In the genomic region with DNA sequence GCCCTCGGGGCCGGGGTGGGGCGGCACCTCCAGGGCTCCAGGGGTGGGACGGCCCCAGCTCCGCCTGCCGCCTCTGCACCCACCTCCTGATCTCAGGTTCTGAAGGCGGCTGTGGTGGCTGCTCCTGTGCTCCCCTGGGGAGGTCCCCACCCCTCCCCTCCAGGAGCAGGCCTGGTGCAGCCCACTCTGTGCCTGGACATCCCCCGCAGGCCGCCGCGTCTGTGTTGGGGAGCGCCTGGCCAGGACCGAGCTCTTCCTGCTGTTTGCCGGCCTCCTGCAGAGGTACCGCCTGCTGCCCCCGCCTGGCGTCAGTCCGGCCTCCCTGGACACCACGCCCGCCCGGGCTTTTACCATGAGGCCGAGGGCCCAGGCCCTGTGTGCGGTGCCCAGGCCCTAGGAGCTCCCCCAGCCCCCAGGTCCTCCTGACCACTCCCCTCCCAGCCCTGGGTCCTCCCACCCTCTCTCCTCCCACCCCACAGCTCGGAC, we compare ENCODE assay signal across 1 cellular context.
TF ChIP-seq lines count a peak whose summit lies in the region.

No MANE protein-coding gene starts in this region.

TF ChIP-seq in H1, 55 proteins besides CTCF, POLR2A, EP300 and RAD21:
- TF ChIP-seq CEBPB (IDR thresholded peaks at IDR 0.05; ENCODE audit: low read depth, low read length), result no peak
- no peak for TF ChIP-seq RFX5 (IDR thresholded peaks at IDR 0.05; ENCODE audit: borderline replicate concordance, low read depth, low read length)
- TF ChIP-seq CREB1 (IDR thresholded peaks at IDR 0.05), result no peak
- no peak for TF ChIP-seq POU5F1 (IDR thresholded peaks at IDR 0.05; ENCODE audit: low read depth, low read length)
- TF ChIP-seq, protein P1, sequence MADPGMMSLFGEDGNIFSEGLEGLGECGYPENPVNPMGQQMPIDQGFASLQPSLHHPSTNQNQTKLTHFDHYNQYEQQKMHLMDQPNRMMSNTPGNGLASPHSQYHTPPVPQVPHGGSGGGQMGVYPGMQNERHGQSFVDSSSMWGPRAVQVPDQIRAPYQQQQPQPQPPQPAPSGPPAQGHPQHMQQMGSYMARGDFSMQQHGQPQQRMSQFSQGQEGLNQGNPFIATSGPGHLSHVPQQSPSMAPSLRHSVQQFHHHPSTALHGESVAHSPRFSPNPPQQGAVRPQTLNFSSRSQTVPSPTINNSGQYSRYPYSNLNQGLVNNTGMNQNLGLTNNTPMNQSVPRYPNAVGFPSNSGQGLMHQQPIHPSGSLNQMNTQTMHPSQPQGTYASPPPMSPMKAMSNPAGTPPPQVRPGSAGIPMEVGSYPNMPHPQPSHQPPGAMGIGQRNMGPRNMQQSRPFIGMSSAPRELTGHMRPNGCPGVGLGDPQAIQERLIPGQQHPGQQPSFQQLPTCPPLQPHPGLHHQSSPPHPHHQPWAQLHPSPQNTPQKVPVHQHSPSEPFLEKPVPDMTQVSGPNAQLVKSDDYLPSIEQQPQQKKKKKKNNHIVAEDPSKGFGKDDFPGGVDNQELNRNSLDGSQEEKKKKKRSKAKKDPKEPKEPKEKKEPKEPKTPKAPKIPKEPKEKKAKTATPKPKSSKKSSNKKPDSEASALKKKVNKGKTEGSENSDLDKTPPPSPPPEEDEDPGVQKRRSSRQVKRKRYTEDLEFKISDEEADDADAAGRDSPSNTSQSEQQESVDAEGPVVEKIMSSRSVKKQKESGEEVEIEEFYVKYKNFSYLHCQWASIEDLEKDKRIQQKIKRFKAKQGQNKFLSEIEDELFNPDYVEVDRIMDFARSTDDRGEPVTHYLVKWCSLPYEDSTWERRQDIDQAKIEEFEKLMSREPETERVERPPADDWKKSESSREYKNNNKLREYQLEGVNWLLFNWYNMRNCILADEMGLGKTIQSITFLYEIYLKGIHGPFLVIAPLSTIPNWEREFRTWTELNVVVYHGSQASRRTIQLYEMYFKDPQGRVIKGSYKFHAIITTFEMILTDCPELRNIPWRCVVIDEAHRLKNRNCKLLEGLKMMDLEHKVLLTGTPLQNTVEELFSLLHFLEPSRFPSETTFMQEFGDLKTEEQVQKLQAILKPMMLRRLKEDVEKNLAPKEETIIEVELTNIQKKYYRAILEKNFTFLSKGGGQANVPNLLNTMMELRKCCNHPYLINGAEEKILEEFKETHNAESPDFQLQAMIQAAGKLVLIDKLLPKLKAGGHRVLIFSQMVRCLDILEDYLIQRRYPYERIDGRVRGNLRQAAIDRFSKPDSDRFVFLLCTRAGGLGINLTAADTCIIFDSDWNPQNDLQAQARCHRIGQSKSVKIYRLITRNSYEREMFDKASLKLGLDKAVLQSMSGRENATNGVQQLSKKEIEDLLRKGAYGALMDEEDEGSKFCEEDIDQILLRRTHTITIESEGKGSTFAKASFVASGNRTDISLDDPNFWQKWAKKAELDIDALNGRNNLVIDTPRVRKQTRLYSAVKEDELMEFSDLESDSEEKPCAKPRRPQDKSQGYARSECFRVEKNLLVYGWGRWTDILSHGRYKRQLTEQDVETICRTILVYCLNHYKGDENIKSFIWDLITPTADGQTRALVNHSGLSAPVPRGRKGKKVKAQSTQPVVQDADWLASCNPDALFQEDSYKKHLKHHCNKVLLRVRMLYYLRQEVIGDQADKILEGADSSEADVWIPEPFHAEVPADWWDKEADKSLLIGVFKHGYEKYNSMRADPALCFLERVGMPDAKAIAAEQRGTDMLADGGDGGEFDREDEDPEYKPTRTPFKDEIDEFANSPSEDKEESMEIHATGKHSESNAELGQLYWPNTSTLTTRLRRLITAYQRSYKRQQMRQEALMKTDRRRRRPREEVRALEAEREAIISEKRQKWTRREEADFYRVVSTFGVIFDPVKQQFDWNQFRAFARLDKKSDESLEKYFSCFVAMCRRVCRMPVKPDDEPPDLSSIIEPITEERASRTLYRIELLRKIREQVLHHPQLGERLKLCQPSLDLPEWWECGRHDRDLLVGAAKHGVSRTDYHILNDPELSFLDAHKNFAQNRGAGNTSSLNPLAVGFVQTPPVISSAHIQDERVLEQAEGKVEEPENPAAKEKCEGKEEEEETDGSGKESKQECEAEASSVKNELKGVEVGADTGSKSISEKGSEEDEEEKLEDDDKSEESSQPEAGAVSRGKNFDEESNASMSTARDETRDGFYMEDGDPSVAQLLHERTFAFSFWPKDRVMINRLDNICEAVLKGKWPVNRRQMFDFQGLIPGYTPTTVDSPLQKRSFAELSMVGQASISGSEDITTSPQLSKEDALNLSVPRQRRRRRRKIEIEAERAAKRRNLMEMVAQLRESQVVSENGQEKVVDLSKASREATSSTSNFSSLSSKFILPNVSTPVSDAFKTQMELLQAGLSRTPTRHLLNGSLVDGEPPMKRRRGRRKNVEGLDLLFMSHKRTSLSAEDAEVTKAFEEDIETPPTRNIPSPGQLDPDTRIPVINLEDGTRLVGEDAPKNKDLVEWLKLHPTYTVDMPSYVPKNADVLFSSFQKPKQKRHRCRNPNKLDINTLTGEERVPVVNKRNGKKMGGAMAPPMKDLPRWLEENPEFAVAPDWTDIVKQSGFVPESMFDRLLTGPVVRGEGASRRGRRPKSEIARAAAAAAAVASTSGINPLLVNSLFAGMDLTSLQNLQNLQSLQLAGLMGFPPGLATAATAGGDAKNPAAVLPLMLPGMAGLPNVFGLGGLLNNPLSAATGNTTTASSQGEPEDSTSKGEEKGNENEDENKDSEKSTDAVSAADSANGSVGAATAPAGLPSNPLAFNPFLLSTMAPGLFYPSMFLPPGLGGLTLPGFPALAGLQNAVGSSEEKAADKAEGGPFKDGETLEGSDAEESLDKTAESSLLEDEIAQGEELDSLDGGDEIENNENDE (IDR thresholded peaks at IDR 0.05; ENCODE audit: insufficient replicate concordance, low read length), result no peak
- no peak for TF ChIP-seq SAP30 (IDR thresholded peaks at IDR 0.05; ENCODE audit: insufficient read depth, insufficient replicate concordance, low read length)
- no peak for TF ChIP-seq JUN (IDR thresholded peaks at IDR 0.05; ENCODE audit: low read depth, low read length)
- no peak for TF ChIP-seq BACH1 (IDR thresholded peaks at IDR 0.05; ENCODE audit: low read length)
- TF ChIP-seq SIRT6 (IDR thresholded peaks at IDR 0.05; ENCODE audit: low read length), result no peak
- TF ChIP-seq JUND (IDR thresholded peaks at IDR 0.05; ENCODE audit: low read length), result no peak
- TF ChIP-seq CBX5 (IDR thresholded peaks at IDR 0.05; ENCODE audit: low read depth, low read length), result no peak
- no peak for TF ChIP-seq CTBP2 (IDR thresholded peaks at IDR 0.05; ENCODE audit: borderline replicate concordance, insufficient read depth, insufficient read length, low read length)
- no peak for TF ChIP-seq RBBP5 (IDR thresholded peaks at IDR 0.05; ENCODE audit: borderline replicate concordance, low read depth, low read length)
TF ChIP-seq in H1: peak in this region for 0.
